ENCODE assay signal across 9 cellular contexts in the genomic region with DNA sequence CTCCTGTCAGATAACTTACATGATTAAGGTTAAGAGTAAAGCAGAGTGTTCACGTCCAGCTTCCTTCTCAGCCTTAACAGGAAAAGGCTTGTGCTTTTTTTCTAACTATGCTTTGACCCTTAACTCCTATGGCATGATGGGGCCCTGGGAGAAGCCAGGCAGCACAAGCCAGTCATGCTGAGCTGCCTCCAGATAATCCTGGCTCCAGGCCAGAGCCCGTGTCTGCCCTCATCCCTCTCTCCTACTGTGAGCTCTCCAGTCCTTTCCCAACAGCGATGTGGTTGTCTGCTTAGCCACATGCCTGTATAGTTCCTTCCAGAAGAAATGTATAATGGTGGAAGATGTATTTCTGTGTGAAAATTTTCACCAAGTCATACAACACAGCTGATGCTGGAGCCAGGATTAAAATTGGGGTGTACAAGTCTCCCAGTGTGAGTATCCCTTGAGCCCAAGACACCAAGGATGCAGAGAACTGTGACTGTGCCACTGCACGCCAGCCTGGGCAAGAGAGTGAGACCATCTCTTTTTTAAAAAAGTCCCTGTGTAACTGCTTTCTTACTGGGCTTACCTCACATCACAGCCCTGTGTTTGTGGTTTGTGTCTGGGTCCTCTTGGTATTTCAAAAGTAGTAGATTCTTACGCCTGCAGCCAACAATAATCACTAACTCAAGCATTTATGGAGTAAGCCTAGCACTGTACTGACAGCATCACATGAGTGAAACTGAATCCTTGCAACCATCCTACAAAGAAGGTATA. TPM values are rescaled to one million over a fixed set of nuclear protein-coding genes. Genes with fewer than 3 reads are reported as not detected.
DNase-seq lines count a peak whose midpoint lies in the region; ATAC-seq and TF ChIP-seq lines count a peak whose summit lies in the region.
"Had no signal": no experiment of that assay in that cellular context is flagged by ENCODE, and none has a peak within 500 bp of the region (broad histone marks: within the 10 kb centered on the region; RNA-seq: fewer than 3 reads in every experiment).

No MANE protein-coding gene starts in this region.

- no peaks in the 10 kb centered on the region for H3K27me3 Mint-ChIP-seq in nephron progenitor cell (ENCODE audit: low read depth, poor library complexity)

- TF ChIP-seq CTCF in AG10803 (conservative IDR thresholded peaks at IDR 0.05; ENCODE audit: low read length) (no peak), epithelial cell of proximal tubule (conservative IDR thresholded peaks at IDR 0.05; ENCODE audit: low read depth, low read length) (no peak), nephron progenitor cell (IDR thresholded peaks at IDR 0.05) (no peak)

- no peaks in the 10 kb centered on the region for H3K9me3 Mint-ChIP-seq in nephron progenitor cell

- H3K9me3 ChIP-seq in MG63 = no peaks in the 10 kb centered on the region

- H3K36me3 Mint-ChIP-seq in nephron progenitor cell (ENCODE audit: low read depth) = peaks cover 65% of the 10 kb centered on the region

- DNase-seq in AG10803 (ENCODE audit: low read depth) (peak; percentile 61), MG63 (peak; percentile 65), epithelial cell of proximal tubule (ENCODE audit: low read depth) (peak; percentile 52), nephron progenitor cell (no peak), GDM1 (lab: John Stamatoyannopoulos, UW) (no peak), DMS53 treated with DMSO at 0.1 percent for 48 hours (lab: John Stamatoyannopoulos, UW; ENCODE audit: unreplicated experiment) (no peak), activated gamma-delta T cell treated with Interleukin-2 at 50 U/mL for 16 hours (no peak)

- ATAC-seq in HG03469 (IDR thresholded peaks at IDR 0.05; ENCODE audit: unreplicated experiment) = no peak

- peak overlapping the region; percentile 52 for H3K27ac Mint-ChIP-seq in nephron progenitor cell

- H3K4me3 ChIP-seq in AG10803 (ENCODE audit: low read length) = no peak overlapping the region
- no peak overlapping the region for H3K4me3 ChIP-seq in MG63
- H3K4me3 ChIP-seq in epithelial cell of proximal tubule (ENCODE audit: low read depth, low read length) = no peak overlapping the region

- H3K27me3 ChIP-seq in MG63 = no peaks in the 10 kb centered on the region

- H3K4me3 Mint-ChIP-seq in nephron progenitor cell = no peak overlapping the region

- H3K4me1 Mint-ChIP-seq in nephron progenitor cell = peaks cover 9% of the 10 kb centered on the region

- H3K36me3 ChIP-seq in MG63 = peaks cover 61% of the 10 kb centered on the region

RNA-seq across cellular contexts. Expression of gene ITFG2, which starts 7.9 kb away (rescaled TPM):
- total RNA-seq in MG63 (2014; rRNA removed; shearing (Covaris generic); ENCODE audit: low replicate concordance) = 12.5 and 14.6 TPM in 2 replicates
- 26.3 and 35.1 TPM in 2 replicates for total RNA-seq in epithelial cell of proximal tubule

RNA-seq across cellular contexts. Expression of gene FKBP4, which starts 9.8 kb away (rescaled TPM):
- total RNA-seq in MG63 (2014; rRNA removed; shearing (Covaris generic); ENCODE audit: low replicate concordance) = 94.6 and 105 TPM in 2 replicates
- total RNA-seq in epithelial cell of proximal tubule = 51.9 and 87.3 TPM in 2 replicates

RNA-seq across cellular contexts. Expression of gene NRIP2, which starts 30.3 kb away (rescaled TPM):
- total RNA-seq in MG63 (2014; rRNA removed; shearing (Covaris generic); ENCODE audit: low replicate concordance) = not detected in 2 replicates
- not detected in 2 replicates for total RNA-seq in epithelial cell of proximal tubule
- total RNA-seq: NCI-H460 had no signal

RNA-seq across cellular contexts. Expression of gene TEX52, which starts 52.3 kb away (rescaled TPM):
- not detected in 2 replicates for total RNA-seq in MG63 (2014; rRNA removed; shearing (Covaris generic); ENCODE audit: low replicate concordance)
- total RNA-seq in epithelial cell of proximal tubule = not detected in 2 replicates
- total RNA-seq: NCI-H460 had no signal

Comparison
In these comparisons a context has a peak if more than half of its experiments do, and no peak if none do; other contexts are left out.
1. DNase-seq: peak in AG10803 (single experiment), MG63 (single experiment) and epithelial cell of proximal tubule (single experiment); none in nephron progenitor cell (single experiment), GDM1 (single experiment), DMS53 treated with DMSO at 0.1 percent for 48 hours (single experiment) and activated gamma-delta T cell treated with Interleukin-2 at 50 U/mL for 16 hours (single experiment).